Comparison of ENCODE assay signal across 20 cellular contexts in genomic region chr22:46349681-46350080, GRCh38. TPM values are rescaled to one million over a fixed set of nuclear protein-coding genes. Genes with fewer than 3 reads are reported as not detected.
A peak's percentile ranks its signal among the peaks of the same experiment; 100 is the strongest.
DNase-seq lines count a peak whose midpoint lies in the region; FAIRE-seq and TF ChIP-seq lines count a peak whose summit lies in the region.
"Had no signal": no experiment of that assay in that cellular context is flagged by ENCODE, and none has a peak within 500 bp of the region (broad histone marks: within the 10 kb centered on the region; RNA-seq: fewer than 3 reads in every experiment).

No MANE protein-coding gene starts in this region.

- no peaks in the 10 kb centered on the region for H3K9me3 ChIP-seq in BE2C

- no peaks in the 10 kb centered on the region for H3K27me3 Mint-ChIP-seq in IgD-negative memory B cell

- H3K4me3 Mint-ChIP-seq in IgD-negative memory B cell = peak overlapping the region in 2 of 4 donors; percentile 14 to 55
- H3K4me3 Mint-ChIP-seq: HFFc6 had no signal

- peak; percentile 30 for FAIRE-seq in frontal cortex (lab: Jason Lieb, UNC)
- FAIRE-seq: G401.6, HepG2 had no signal

- peaks cover 7% of the 10 kb centered on the region for H3K36me3 Mint-ChIP-seq in IgD-negative memory B cell

- peak overlapping the region; percentile 44 to 85 (median 50) for H3K27ac Mint-ChIP-seq in IgD-negative memory B cell
- H3K27ac Mint-ChIP-seq: HFFc6 had no signal

- peaks cover 91% of the 10 kb centered on the region for H3K36me3 ChIP-seq in BE2C

- H3K27me3 ChIP-seq in BE2C = no peaks in the 10 kb centered on the region

- DNase-seq in RWPE1 (ENCODE audit: low spot score) (no peak), frontal cortex (ENCODE audit: low spot score in 2 of 2) (no peak), renal cortical epithelial cell (ENCODE audit: low read depth) (peak; percentile 7), NCI-H187 (lab: John Stamatoyannopoulos, UW) (no peak), DMS 273 treated with DMSO at 0.1 percent for 48 hours (lab: John Stamatoyannopoulos, UW) (no peak), BE2C (no peak)
- DNase-seq: ACHN, H7, HFFc6, MV-4-11, NCI-H1417, NCI-H187 treated with DMSO at 0.1 percent for 48 hours, NCI-H226, NCI-H524 treated with DMSO at 0.1 percent for 48 hours, PC-9 had no signal

- CTCF ChIA-PET in RWPE1 (lab: Yijun Ruan, JAX) = no interaction called here

- H3K4me1 Mint-ChIP-seq in IgD-negative memory B cell = peaks cover 0 to 8% (median 5%) of the 10 kb centered on the region in 3 donors

- TF ChIP-seq CTCF in RWPE1 (conservative IDR thresholded peaks at IDR 0.05; ENCODE audit: low read depth) = no peak
- TF ChIP-seq CTCF in BE2C (IDR thresholded peaks at IDR 0.05; ENCODE audit: low read depth, low read length) = no peak

- H3K4me1 ChIP-seq in BE2C = peaks cover 22% of the 10 kb centered on the region

- no peak overlapping the region for H3K4me3 ChIP-seq in BE2C (ENCODE audit: low read depth, low read length)
- H3K4me3 ChIP-seq: PC-9 had no signal

- POLR2A ChIA-PET in RWPE1 (lab: Yijun Ruan, JAX; ENCODE audit: low non-redundant PET) = interaction anchor here (1.1 kb wide), 1 partner anchor 9 kb away, joined by 3 read pairs; no protein-coding TSS in a partner anchor

- peak overlapping the region; percentile 12; the same call in 1 of the 2 replicates for H3K27ac ChIP-seq in RWPE1
- H3K27ac ChIP-seq: C4-2B, KMS-11, PC-9 had no signal

- no peaks in the 10 kb centered on the region for H3K9me3 Mint-ChIP-seq in IgD-negative memory B cell
- H3K9me3 Mint-ChIP-seq: HFFc6 had no signal

RNA-seq across cellular contexts. Expression of gene TRMU, which starts 14.2 kb away (rescaled TPM):
- polyA plus RNA-seq in IgD-negative memory B cell = 22.1 TPM
- total RNA-seq in frontal cortex (17.5 TPM), renal cortical epithelial cell (24.3 and 41.2 TPM in 2 replicates)
- 142 TPM for polyA plus RNA-seq in BE2C (2012; ENCODE audit: insufficient read depth, insufficient read length, low read depth)

RNA-seq across cellular contexts. Expression of gene GTSE1, which starts 53.0 kb away (rescaled TPM):
- not detected for polyA plus RNA-seq in IgD-negative memory B cell
- total RNA-seq in frontal cortex (1.6 TPM), renal cortical epithelial cell (0.20 and 3.3 TPM in 2 replicates)
- 8.9 TPM for polyA plus RNA-seq in BE2C (2012; ENCODE audit: insufficient read depth, insufficient read length, low read depth)
